Comparison of ENCODE assay signal across 29 cellular contexts in genomic region chr6:38533064-38533463, GRCh38.
"Had no signal": no experiment of that assay in that cellular context is flagged by ENCODE, and none has a peak within 500 bp of the region (broad histone marks: within the 10 kb centered on the region; RNA-seq: fewer than 3 reads in every experiment).

No MANE protein-coding gene starts in this region.

- H3K27me3 ChIP-seq: stomach, suprapubic skin, testis, thyroid gland, tibial artery, tibial nerve, transverse colon, upper lobe of left lung, upper lobe of right lung, uterus, vagina had no signal

- H3K27ac ChIP-seq: stomach, suprapubic skin, testis, thoracic aorta, thyroid gland, tibial artery, tibial nerve, transverse colon, upper lobe of left lung, upper lobe of right lung, uterus, vagina had no signal

- H3K4me3 Mint-ChIP-seq: stimulated activated effector memory CD8-positive, alpha-beta T cell treated with anti-CD3 and anti-CD28 coated beads, Interleukin-12 subunit alpha, Interleukin-12 subunit beta, amount 100 ng/mL, for 72 hours; stimulated activated memory B cell treated with anti-CD40 and anti-IgM and Interleukin-4, amounts not matched to agents 10 μg/mL and 1 μg/mL and 100 μg/mL, for 72 hours; stimulated activated naive B cell treated with anti-CD40 and anti-IgM and Interleukin-4, amounts not matched to agents 10 μg/mL and 1 μg/mL and 100 μg/mL, for 72 hours; stimulated activated naive CD8-positive, alpha-beta T cell treated with anti-CD3 and anti-CD28 coated beads, Interleukin-15, amount 100 ng/mL, for 72 hours; stimulated activated naive CD8-positive, alpha-beta T cell treated with anti-CD3 and anti-CD28 coated beads, Interleukin-15, Interleukin-2, amounts not matched to agents 100 ng/mL and 50 ng/mL, for 24 hours; type B pancreatic cell had no signal

- H3K27ac Mint-ChIP-seq: stimulated activated effector memory CD8-positive, alpha-beta T cell treated with anti-CD3 and anti-CD28 coated beads, Interleukin-12 subunit alpha, Interleukin-12 subunit beta, amount 100 ng/mL, for 72 hours; stimulated activated memory B cell treated with anti-CD40 and anti-IgM and Interleukin-4, amounts not matched to agents 10 μg/mL and 1 μg/mL and 100 μg/mL, for 72 hours; stimulated activated naive B cell treated with anti-CD40 and anti-IgM and Interleukin-4, amounts not matched to agents 10 μg/mL and 1 μg/mL and 100 μg/mL, for 72 hours; stimulated activated naive CD8-positive, alpha-beta T cell treated with anti-CD3 and anti-CD28 coated beads, Interleukin-15, amount 100 ng/mL, for 72 hours; stimulated activated naive CD8-positive, alpha-beta T cell treated with anti-CD3 and anti-CD28 coated beads, Interleukin-15, Interleukin-2, amounts not matched to agents 100 ng/mL and 50 ng/mL, for 24 hours; type B pancreatic cell had no signal

- H3K9me3 ChIP-seq: suprapubic skin, testis, thoracic aorta, thyroid gland, tibial artery, tibial nerve, upper lobe of left lung, upper lobe of right lung, uterus, vagina had no signal

- FAIRE-seq: urothelium cell line had no signal

- H3K27me3 Mint-ChIP-seq: stimulated activated memory B cell treated with anti-CD40 and anti-IgM and Interleukin-4, amounts not matched to agents 10 μg/mL and 1 μg/mL and 100 μg/mL, for 72 hours; stimulated activated naive B cell treated with anti-CD40 and anti-IgM and Interleukin-4, amounts not matched to agents 10 μg/mL and 1 μg/mL and 100 μg/mL, for 72 hours; stimulated activated naive CD8-positive, alpha-beta T cell treated with anti-CD3 and anti-CD28 coated beads, Interleukin-15, amount 100 ng/mL, for 72 hours; stimulated activated naive CD8-positive, alpha-beta T cell treated with anti-CD3 and anti-CD28 coated beads, Interleukin-15, Interleukin-2, amounts not matched to agents 100 ng/mL and 50 ng/mL, for 24 hours; type B pancreatic cell had no signal

- ATAC-seq: stimulated activated effector memory CD8-positive, alpha-beta T cell treated with anti-CD3 and anti-CD28 coated beads, Interleukin-12 subunit alpha, Interleukin-12 subunit beta, amount 100 ng/mL, for 72 hours; stimulated activated memory B cell treated with anti-CD40 and anti-IgM and Interleukin-4, amounts not matched to agents 10 μg/mL and 1 μg/mL and 100 μg/mL, for 72 hours; stimulated activated naive B cell treated with anti-CD40 and anti-IgM and Interleukin-4, amounts not matched to agents 10 μg/mL and 1 μg/mL and 100 μg/mL, for 72 hours; stimulated activated naive CD8-positive, alpha-beta T cell treated with anti-CD3 and anti-CD28 coated beads, Interleukin-15, amount 100 ng/mL, for 72 hours; stimulated activated naive CD8-positive, alpha-beta T cell treated with anti-CD3 and anti-CD28 coated beads, Interleukin-15, Interleukin-2, amounts not matched to agents 100 U/mL and 50 U/mL, for 24 hours; upper lobe of right lung had no signal

- DNase-seq: stimulated activated CD4-positive, alpha-beta T cell treated with anti-CD3 and anti-CD28 coated beads, Interleukin-2, amount 100 ng/mL, for 48 hours; stimulated activated CD4-positive, alpha-beta T cell treated with anti-CD3 and anti-CD28 coated beads, Interleukin-4, amount 100 ng/mL, for 1 hour; stimulated activated CD4-positive, alpha-beta T cell treated with anti-CD3 and anti-CD28 coated beads, Interleukin-4, amount 100 ng/mL, for 24 hours; stimulated activated CD4-positive, alpha-beta T cell treated with anti-CD3 and anti-CD28 coated beads, Interleukin-4, amount 100 ng/mL, for 4 hours; stimulated activated CD8-positive, alpha-beta memory T cell treated with anti-CD3 and anti-CD28 coated beads, Interleukin-4, amount 100 ng/mL, for 48 hours; stimulated activated naive B cell treated with anti-CD40 and anti-IgM and Interleukin-4, amounts not matched to agents 10 μg/mL and 1 μg/mL and 100 μg/mL, for 72 hours; stimulated activated naive CD4-positive, alpha-beta T cell; stimulated activated naive CD4-positive, alpha-beta T cell treated with Interleukin-2 at 50 U/mL for 16 hours; stimulated activated naive CD8-positive, alpha-beta T cell treated with anti-CD3 and anti-CD28 coated beads, Interleukin-15, amount 100 ng/mL, for 72 hours; stimulated activated naive CD8-positive, alpha-beta T cell treated with anti-CD3 and anti-CD28 coated beads, Interleukin-15, Interleukin-2, amounts not matched to agents 100 U/mL and 50 U/mL, for 24 hours; stomach; substantia nigra; testis; thyroid gland; tibial artery; transverse colon; trophoblast cell; upper lobe of left lung; upper lobe of right lung; uterus had no signal

- H3K36me3 Mint-ChIP-seq: stimulated activated effector memory CD8-positive, alpha-beta T cell treated with anti-CD3 and anti-CD28 coated beads, Interleukin-12 subunit alpha, Interleukin-12 subunit beta, amount 100 ng/mL, for 72 hours; type B pancreatic cell had no signal

- H3K4me1 ChIP-seq: stomach, suprapubic skin, testis, thyroid gland, tibial artery, tibial nerve, transverse colon, upper lobe of right lung, uterus, vagina had no signal

- H3K4me3 ChIP-seq: stomach, suprapubic skin, testis, thoracic aorta, thyroid gland, tibial artery, tibial nerve, transverse colon, upper lobe of left lung, upper lobe of right lung, uterus, vagina had no signal

- H3K36me3 ChIP-seq: stomach, suprapubic skin, thoracic aorta, thyroid gland, tibial artery, transverse colon, upper lobe of left lung, upper lobe of right lung, uterus, vagina had no signal

- H3K9me3 Mint-ChIP-seq: stimulated activated effector memory CD8-positive, alpha-beta T cell treated with anti-CD3 and anti-CD28 coated beads, Interleukin-12 subunit alpha, Interleukin-12 subunit beta, amount 100 ng/mL, for 72 hours; type B pancreatic cell had no signal
